Comparison of ENCODE assay signal across 1 cellular context in genomic region chr9:35518212-35518917, GRCh38.
TF ChIP-seq lines count a peak whose summit lies in the region.

No MANE protein-coding gene starts in this region.

TF ChIP-seq in HepG2, 621 proteins besides CTCF, POLR2A, EP300 and RAD21 (continued from another document and continues in another):
- TF ChIP-seq, protein P1, sequence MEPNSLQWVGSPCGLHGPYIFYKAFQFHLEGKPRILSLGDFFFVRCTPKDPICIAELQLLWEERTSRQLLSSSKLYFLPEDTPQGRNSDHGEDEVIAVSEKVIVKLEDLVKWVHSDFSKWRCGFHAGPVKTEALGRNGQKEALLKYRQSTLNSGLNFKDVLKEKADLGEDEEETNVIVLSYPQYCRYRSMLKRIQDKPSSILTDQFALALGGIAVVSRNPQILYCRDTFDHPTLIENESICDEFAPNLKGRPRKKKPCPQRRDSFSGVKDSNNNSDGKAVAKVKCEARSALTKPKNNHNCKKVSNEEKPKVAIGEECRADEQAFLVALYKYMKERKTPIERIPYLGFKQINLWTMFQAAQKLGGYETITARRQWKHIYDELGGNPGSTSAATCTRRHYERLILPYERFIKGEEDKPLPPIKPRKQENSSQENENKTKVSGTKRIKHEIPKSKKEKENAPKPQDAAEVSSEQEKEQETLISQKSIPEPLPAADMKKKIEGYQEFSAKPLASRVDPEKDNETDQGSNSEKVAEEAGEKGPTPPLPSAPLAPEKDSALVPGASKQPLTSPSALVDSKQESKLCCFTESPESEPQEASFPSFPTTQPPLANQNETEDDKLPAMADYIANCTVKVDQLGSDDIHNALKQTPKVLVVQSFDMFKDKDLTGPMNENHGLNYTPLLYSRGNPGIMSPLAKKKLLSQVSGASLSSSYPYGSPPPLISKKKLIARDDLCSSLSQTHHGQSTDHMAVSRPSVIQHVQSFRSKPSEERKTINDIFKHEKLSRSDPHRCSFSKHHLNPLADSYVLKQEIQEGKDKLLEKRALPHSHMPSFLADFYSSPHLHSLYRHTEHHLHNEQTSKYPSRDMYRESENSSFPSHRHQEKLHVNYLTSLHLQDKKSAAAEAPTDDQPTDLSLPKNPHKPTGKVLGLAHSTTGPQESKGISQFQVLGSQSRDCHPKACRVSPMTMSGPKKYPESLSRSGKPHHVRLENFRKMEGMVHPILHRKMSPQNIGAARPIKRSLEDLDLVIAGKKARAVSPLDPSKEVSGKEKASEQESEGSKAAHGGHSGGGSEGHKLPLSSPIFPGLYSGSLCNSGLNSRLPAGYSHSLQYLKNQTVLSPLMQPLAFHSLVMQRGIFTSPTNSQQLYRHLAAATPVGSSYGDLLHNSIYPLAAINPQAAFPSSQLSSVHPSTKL (CRISPR knock-in tag; IDR thresholded peaks at IDR 0.05), result peak; percentile 94
- TF ChIP-seq SMARCE1 (IDR thresholded peaks at IDR 0.05; ENCODE audit: borderline replicate concordance), result 0 out of 2 replicates have a peak, but pooled peaks have one; percentile 65
- TF ChIP-seq HMG20A (CRISPR knock-in tag; IDR thresholded peaks at IDR 0.05; ENCODE audit: borderline replicate concordance), result peak; percentile 68; the same call in 1 of the 2 replicates
- TF ChIP-seq FOXJ3 (CRISPR knock-in tag; IDR thresholded peaks at IDR 0.05; ENCODE audit: borderline replicate concordance), result peak; percentile 59; the same call in 1 of the 2 replicates
- no peak for TF ChIP-seq KAT7 (CRISPR knock-in tag; IDR thresholded peaks at IDR 0.05; ENCODE audit: borderline replicate concordance)
- TF ChIP-seq, protein P2, sequence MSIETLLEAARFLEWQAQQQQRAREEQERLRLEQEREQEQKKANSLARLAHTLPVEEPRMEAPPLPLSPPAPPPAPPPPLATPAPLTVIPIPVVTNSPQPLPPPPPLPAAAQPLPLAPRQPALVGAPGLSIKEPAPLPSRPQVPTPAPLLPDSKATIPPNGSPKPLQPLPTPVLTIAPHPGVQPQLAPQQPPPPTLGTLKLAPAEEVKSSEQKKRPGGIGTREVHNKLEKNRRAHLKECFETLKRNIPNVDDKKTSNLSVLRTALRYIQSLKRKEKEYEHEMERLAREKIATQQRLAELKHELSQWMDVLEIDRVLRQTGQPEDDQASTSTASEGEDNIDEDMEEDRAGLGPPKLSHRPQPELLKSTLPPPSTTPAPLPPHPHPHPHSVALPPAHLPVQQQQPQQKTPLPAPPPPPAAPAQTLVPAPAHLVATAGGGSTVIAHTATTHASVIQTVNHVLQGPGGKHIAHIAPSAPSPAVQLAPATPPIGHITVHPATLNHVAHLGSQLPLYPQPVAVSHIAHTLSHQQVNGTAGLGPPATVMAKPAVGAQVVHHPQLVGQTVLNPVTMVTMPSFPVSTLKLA (IDR thresholded peaks at IDR 0.05), result peak; percentile 90
- no peak for TF ChIP-seq MTA1 (CRISPR knock-in tag; IDR thresholded peaks at IDR 0.05; ENCODE audit: borderline replicate concordance)
- TF ChIP-seq SOX13 (IDR thresholded peaks at IDR 0.05), result no peak
- TF ChIP-seq SOX13 (CRISPR knock-in tag; conservative IDR thresholded peaks at IDR 0.05 in 1 of 2, IDR thresholded peaks at IDR 0.05 in 1 of 2), result peak in 1 of 2 experiments; percentile 77; a peak in 2 of 4 replicates
- no peak for TF ChIP-seq ZNF83 (CRISPR knock-in tag; IDR thresholded peaks at IDR 0.05; ENCODE audit: borderline replicate concordance)
- TF ChIP-seq, protein P3, sequence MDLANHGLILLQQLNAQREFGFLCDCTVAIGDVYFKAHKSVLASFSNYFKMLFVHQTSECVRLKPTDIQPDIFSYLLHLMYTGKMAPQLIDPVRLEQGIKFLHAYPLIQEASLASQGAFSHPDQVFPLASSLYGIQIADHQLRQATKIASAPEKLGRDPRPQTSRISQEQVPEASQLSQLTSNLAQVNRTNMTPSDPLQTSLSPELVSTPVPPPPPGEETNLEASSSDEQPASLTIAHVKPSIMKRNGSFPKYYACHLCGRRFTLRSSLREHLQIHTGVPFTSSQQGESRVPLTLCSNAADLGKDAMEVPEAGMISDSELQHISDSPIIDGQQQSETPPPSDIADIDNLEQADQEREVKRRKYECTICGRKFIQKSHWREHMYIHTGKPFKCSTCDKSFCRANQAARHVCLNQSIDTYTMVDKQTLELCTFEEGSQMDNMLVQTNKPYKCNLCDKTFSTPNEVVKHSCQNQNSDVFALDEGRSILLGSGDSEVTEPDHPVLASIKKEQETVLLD (CRISPR knock-in tag; IDR thresholded peaks at IDR 0.05; ENCODE audit: low read depth), result no peak
- TF ChIP-seq SOX5 (CRISPR knock-in tag; IDR thresholded peaks at IDR 0.05; ENCODE audit: borderline replicate concordance), result peak; percentile 73; the same call in 1 of the 2 replicates
- TF ChIP-seq, protein P4, sequence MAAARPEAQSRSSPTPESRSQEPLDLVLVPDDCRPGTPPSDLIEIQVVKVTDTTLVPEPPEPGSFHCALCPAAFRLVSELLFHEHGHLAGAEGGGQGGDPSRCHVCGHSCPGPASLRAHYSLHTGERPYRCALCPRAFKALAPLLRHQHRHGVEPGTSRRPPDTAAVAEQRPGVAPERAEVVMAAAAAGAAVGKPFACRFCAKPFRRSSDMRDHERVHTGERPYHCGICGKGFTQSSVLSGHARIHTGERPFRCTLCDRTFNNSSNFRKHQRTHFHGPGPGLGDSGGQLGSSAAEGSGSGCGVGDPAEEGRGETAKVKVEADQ (CRISPR knock-in tag; IDR thresholded peaks at IDR 0.05; ENCODE audit: borderline replicate concordance), result peak; percentile 34; the same call in 1 of the 2 replicates
- peak; percentile 97 for TF ChIP-seq TGIF2 (CRISPR knock-in tag; IDR thresholded peaks at IDR 0.05)
- TF ChIP-seq ZNF329 (CRISPR knock-in tag; IDR thresholded peaks at IDR 0.05; ENCODE audit: low read depth), result no peak
- peak; percentile 42; the same call in 1 of the 2 replicates for TF ChIP-seq CBFB (CRISPR knock-in tag; IDR thresholded peaks at IDR 0.05)
- no peak for TF ChIP-seq ZBTB8A (CRISPR knock-in tag; IDR thresholded peaks at IDR 0.05; ENCODE audit: borderline replicate concordance, low read depth)
- 0 out of 2 replicates have a peak, but pooled peaks have one; percentile 62 for TF ChIP-seq KDM2A (CRISPR knock-in tag; IDR thresholded peaks at IDR 0.05; ENCODE audit: borderline replicate concordance, low read depth)
- peak; percentile 80 for TF ChIP-seq CEBPG (CRISPR knock-in tag; IDR thresholded peaks at IDR 0.05)
- 0 out of 2 replicates have a peak, but pooled peaks have one; percentile 12 for TF ChIP-seq PATZ1 (CRISPR knock-in tag; IDR thresholded peaks at IDR 0.05)
- TF ChIP-seq RFX5 (IDR thresholded peaks at IDR 0.05; ENCODE audit: low read depth, low read length), result no peak
- no peak for TF ChIP-seq MIER2 (CRISPR knock-in tag; IDR thresholded peaks at IDR 0.05)
- no peak for TF ChIP-seq ZNF230 (CRISPR knock-in tag; IDR thresholded peaks at IDR 0.05)
- TF ChIP-seq TARDBP (CRISPR knock-in tag; IDR thresholded peaks at IDR 0.05), result peak; percentile 74
- peak; percentile 61; the same call in 1 of the 2 replicates for TF ChIP-seq HNF4G (IDR thresholded peaks at IDR 0.05; ENCODE audit: borderline replicate concordance, low read depth, low read length)
- no peak for TF ChIP-seq HNF4G (CRISPR knock-in tag; IDR thresholded peaks at IDR 0.05; ENCODE audit: borderline replicate concordance, low read depth)
- peak; percentile 57; the same call in 1 of the 2 replicates for TF ChIP-seq KDM1A (CRISPR knock-in tag; IDR thresholded peaks at IDR 0.05)
- peak; percentile 29; the same call in 1 of the 2 replicates for TF ChIP-seq ZNF281 (CRISPR knock-in tag; IDR thresholded peaks at IDR 0.05; ENCODE audit: borderline replicate concordance)
- TF ChIP-seq CREM (IDR thresholded peaks at IDR 0.05), result peak; percentile 62
- TF ChIP-seq CREM (CRISPR knock-in tag; IDR thresholded peaks at IDR 0.05), result no peak
- TF ChIP-seq GMEB1 (CRISPR knock-in tag; IDR thresholded peaks at IDR 0.05; ENCODE audit: borderline replicate concordance), result peak; percentile 33; the same call in 1 of the 2 replicates
- TF ChIP-seq FUBP1 (CRISPR knock-in tag; IDR thresholded peaks at IDR 0.05; ENCODE audit: borderline replicate concordance), result 0 out of 2 replicates have a peak, but pooled peaks have one; percentile 75
- no peak for TF ChIP-seq GLI4 (CRISPR knock-in tag; IDR thresholded peaks at IDR 0.05; ENCODE audit: borderline replicate concordance)
- TF ChIP-seq ZSCAN12 (CRISPR knock-in tag; IDR thresholded peaks at IDR 0.05), result 0 out of 2 replicates have a peak, but pooled peaks have one; percentile 48
- TF ChIP-seq FOSL1 (CRISPR knock-in tag; IDR thresholded peaks at IDR 0.05; ENCODE audit: borderline replicate concordance), result peak; percentile 77; the same call in 1 of the 2 replicates
- no peak for TF ChIP-seq ZNF460 (CRISPR knock-in tag; IDR thresholded peaks at IDR 0.05; ENCODE audit: borderline replicate concordance)
- TF ChIP-seq BHLHE40 (IDR thresholded peaks at IDR 0.05; ENCODE audit: low read length), result no peak
- TF ChIP-seq DNMT1 (CRISPR knock-in tag; IDR thresholded peaks at IDR 0.05), result no peak
- TF ChIP-seq PRDM10 (CRISPR knock-in tag; IDR thresholded peaks at IDR 0.05; ENCODE audit: low read depth), result peak; percentile 91
